9 cellular contexts compared by ENCODE assay signal in genomic region chr5:83475540-83476469, GRCh38. TPM values are rescaled to one million over a fixed set of nuclear protein-coding genes. Genes with fewer than 3 reads are reported as not detected.
DNase-seq lines count a peak whose midpoint lies in the region; ATAC-seq and TF ChIP-seq lines count a peak whose summit lies in the region.
"Had no signal": no experiment of that assay in that cellular context is flagged by ENCODE, and none has a peak within 500 bp of the region (broad histone marks: within the 10 kb centered on the region; RNA-seq: fewer than 3 reads in every experiment).

No MANE protein-coding gene starts in this region.

- H3K27ac ChIP-seq in HCT116 (ENCODE audit: low read depth, low read length) (no peak overlapping the region), Peyer's patch (peak overlapping the region in 2 of 4 donors; percentile 62 to 73)

- H3K9ac ChIP-seq in HCT116 (ENCODE audit: low read length) (peak overlapping the region; percentile 61; the same call in 1 of the 2 replicates), adipocyte (ENCODE audit: low read length) (peak overlapping the region; percentile 95)

- ATAC-seq in HCT116 (no peak), GM21619 (IDR thresholded peaks at IDR 0.05; ENCODE audit: unreplicated experiment) (no peak)

- peak overlapping the region in 1 of 2 experiments; percentile 62; a peak in 2 of 4 replicates for H3K4me3 ChIP-seq in HCT116 (replicated peaks in 1 of 2; ENCODE audit: low read depth in 1 of 2, low read length in 2 of 2)
- peak overlapping the region; percentile 94 for H3K4me3 ChIP-seq in adipocyte (ENCODE audit: low read length)
- peak overlapping the region; percentile 44 for H3K4me3 ChIP-seq in iPS-11a (ENCODE audit: low read depth, low read length)
- no peak overlapping the region for H3K4me3 ChIP-seq in Peyer's patch

- no peaks in the 10 kb centered on the region for H4K20me1 ChIP-seq in HCT116 (ENCODE audit: insufficient read depth)

- TF ChIP-seq POLR2A in HCT116 (IDR thresholded peaks at IDR 0.05; ENCODE audit: borderline replicate concordance, extremely low read depth, insufficient read depth, insufficient read length) (no peak), Peyer's patch (IDR thresholded peaks at IDR 0.05) (no peak)

- TF ChIP-seq RAD21 in HCT116 (IDR thresholded peaks at IDR 0.05; ENCODE audit: low read depth) = no peak

- H3K27me3 ChIP-seq in HCT116 (ENCODE audit: insufficient read depth, low read length) = no peaks in the 10 kb centered on the region
- no peaks in the 10 kb centered on the region for H3K27me3 ChIP-seq in adipocyte (replicated peaks; ENCODE audit: control insufficient read depth, insufficient read depth, low read length)
- H3K27me3 ChIP-seq in Peyer's patch = peaks cover 0 to 17% of the 10 kb centered on the region in 2 donors

- H3K4me2 ChIP-seq in HCT116 (ENCODE audit: low read length) = peak overlapping the region; percentile 80

- BruUV-seq in HCT116 (replicated peaks; lab: Mats Ljungman, UMichigan) = no TSS peak

- CTCF ChIA-PET in HCT116 (lab: Charles Lee) = interaction anchor here (0.9 to 1.0 kb wide), 2 partner anchors 12 to 1111 kb away, joined by 3 to 5 read pairs; no protein-coding TSS in a partner anchor
- CTCF ChIA-PET in HEK293T (lab: Yijun Ruan, JAX) = no interaction called here

- RAD21 ChIA-PET in HCT116 (lab: Charles Lee; ENCODE audit: low non-redundant PET in 1 of 2, low total read pairs in 2 of 2, uncharacterized antibody in 2 of 2, unreplicated experiment in 2 of 2) = no interaction called here

- TF ChIP-seq CTCF in HCT116 (IDR thresholded peaks at IDR 0.05 in 2 of 3, conservative IDR thresholded peaks at IDR 0.05 in 1 of 3; ENCODE audit: borderline replicate concordance in 1 of 3, insufficient read depth in 1 of 3, low read depth in 2 of 3, low read length in 2 of 3) (no peak), Peyer's patch (IDR thresholded peaks at IDR 0.05) (no peak)

- H3K9me3 ChIP-seq in HCT116 (ENCODE audit: control insufficient read depth in 1 of 2, insufficient read depth in 1 of 2, low read depth in 1 of 2, low read length in 2 of 2) = no peaks in the 10 kb centered on the region
- no peaks in the 10 kb centered on the region for H3K9me3 ChIP-seq in adipocyte (ENCODE audit: control insufficient read depth, low read length)
- H3K9me3 ChIP-seq in Peyer's patch = no peaks in the 10 kb centered on the region

- H3K36me3 ChIP-seq in HCT116 (ENCODE audit: control insufficient read depth in 1 of 2, insufficient read depth in 2 of 2, low read length in 2 of 2) = no peaks in the 10 kb centered on the region
- peaks cover 8% of the 10 kb centered on the region for H3K36me3 ChIP-seq in adipocyte (ENCODE audit: control insufficient read depth, insufficient read depth, low read length, severe bottlenecking)
- no peaks in the 10 kb centered on the region for H3K36me3 ChIP-seq in Peyer's patch

- H3K79me2 ChIP-seq in HCT116 (ENCODE audit: insufficient read depth, low read length) = peaks cover 28% of the 10 kb centered on the region

- H3K9me2 ChIP-seq in HCT116 (ENCODE audit: insufficient read depth) = no peaks in the 10 kb centered on the region

- no peak overlapping the region for H2AFZ ChIP-seq in HCT116 (ENCODE audit: low read depth, low read length, poor library complexity, severe bottlenecking)

- POLR2A ChIA-PET in HCT116 (lab: Charles Lee) (no interaction called here), HEK293T (lab: Yijun Ruan, JAX) (interaction anchor here (1.0 kb wide), 1 partner anchor 10 kb away, joined by 3 read pairs; no protein-coding TSS in a partner anchor)

- intact Hi-C loops in HCT116 (cut with micrococcal nuclease) = loop anchor here (2.0 kb wide), 1 partner anchor 499 kb away; no protein-coding TSS in a partner anchor

- DNase-seq in HCT116 (ENCODE audit: low read depth, low spot score) (no peak), adipocyte (ENCODE audit: low read depth) (peak; percentile 92), stromal cell of bone marrow (ENCODE audit: low read depth) (peak; percentile 76), Peyer's patch (no peak), islet precursor cell (no peak), HEK293T (ENCODE audit: extremely low spot score) (no peak)
- DNase-seq: activated naive CD4-positive, alpha-beta T cell treated with anti-CD3 and anti-CD28 coated beads, Interleukin-2, amount 10 ng/mL, durations not matched to agents 7 days and 5 days had no signal

- peaks cover 13 to 37% of the 10 kb centered on the region in 2 experiments for H3K4me1 ChIP-seq in HCT116 (ENCODE audit: control insufficient read depth in 1 of 2, insufficient read depth in 2 of 2, low read length in 2 of 2)
- peaks cover 21% of the 10 kb centered on the region for H3K4me1 ChIP-seq in adipocyte (ENCODE audit: control insufficient read depth, insufficient read depth, low read length)
- peaks cover 0 to 26% (median 4%) of the 10 kb centered on the region in 4 donors for H3K4me1 ChIP-seq in Peyer's patch

TF ChIP-seq in HCT116, 20 proteins besides CTCF, POLR2A, EP300 and RAD21:
- TF ChIP-seq ZNF274 (IDR thresholded peaks at IDR 0.05; ENCODE audit: low read depth, low read length) = no peak
- TF ChIP-seq FOSL1 (IDR thresholded peaks at IDR 0.05; ENCODE audit: low read depth) = 0 out of 2 replicates have a peak, but pooled peaks have one; percentile 19
- TF ChIP-seq CEBPB (IDR thresholded peaks at IDR 0.05; ENCODE audit: low read depth) = peak; percentile 90
- no peak for TF ChIP-seq EZH2phosphoT487 (IDR thresholded peaks at IDR 0.05; ENCODE audit: borderline replicate concordance)
- no peak for TF ChIP-seq ZBTB33 (IDR thresholded peaks at IDR 0.05; ENCODE audit: extremely low read depth, insufficient replicate concordance, low read length)
TF ChIP-seq in HCT116: peak in this region for 2.

TF ChIP-seq in HEK293T, 16 proteins besides CTCF, POLR2A, EP300 and RAD21:
- TF ChIP-seq L3MBTL2 (conservative IDR thresholded peaks at IDR 0.05) = no peak
- no peak for TF ChIP-seq NFRKB (IDR thresholded peaks at IDR 0.05)
- no peak for TF ChIP-seq TARDBP (IDR thresholded peaks at IDR 0.05)
- no peak for TF ChIP-seq HDGF (IDR thresholded peaks at IDR 0.05; ENCODE audit: borderline replicate concordance)
- TF ChIP-seq BHLHE40 (IDR thresholded peaks at IDR 0.05; ENCODE audit: borderline replicate concordance) = no peak
- no peak for TF ChIP-seq ELF4 (IDR thresholded peaks at IDR 0.05)
- no peak for TF ChIP-seq SP1 (IDR thresholded peaks at IDR 0.05)
- TF ChIP-seq FOXA1 (IDR thresholded peaks at IDR 0.05) = no peak
- TF ChIP-seq SUZ12 (IDR thresholded peaks at IDR 0.05) = no peak
- TF ChIP-seq CTBP1 (IDR thresholded peaks at IDR 0.05; ENCODE audit: borderline replicate concordance) = no peak
- no peak for TF ChIP-seq FOXM1 (IDR thresholded peaks at IDR 0.05; ENCODE audit: borderline replicate concordance)
- TF ChIP-seq FOXK2 (IDR thresholded peaks at IDR 0.05) = no peak
- TF ChIP-seq LEF1 (IDR thresholded peaks at IDR 0.05; ENCODE audit: borderline replicate concordance) = no peak
- no peak for TF ChIP-seq PKNOX1 (IDR thresholded peaks at IDR 0.05)
- TF ChIP-seq ZNF384 (IDR thresholded peaks at IDR 0.05) = no peak
- TF ChIP-seq ARNT (IDR thresholded peaks at IDR 0.05) = no peak

RNA-seq across cellular contexts. Expression of gene VCAN, which starts 4.3 kb away (rescaled TPM):
- total RNA-seq in HCT116 (2021; ENCODE audit: unreplicated experiment) (49.9 TPM), Peyer's patch (10 to 100 TPM; 10.5 to 40.4 (median 16.6) TPM)
- polyA plus RNA-seq in HCT116 (2012) = 7.2 and 12.8 TPM in 2 replicates

Comparison
In these comparisons a context has a peak if more than half of its experiments do, and no peak if none do; other contexts are left out.
1. DNase-seq: peak in adipocyte (single experiment) and stromal cell of bone marrow (single experiment); none in HCT116 (single experiment), Peyer's patch (0 of 3), islet precursor cell (single experiment) and HEK293T (single experiment).
2. H3K4me3 ChIP-seq: peak in adipocyte (single experiment) and iPS-11a (single experiment); none in Peyer's patch (0 of 4).